1 cellular context compared by ENCODE assay signal in genomic region chr19:13751436-13751835, GRCh38.
TF ChIP-seq lines count a peak whose summit lies in the region.

No MANE protein-coding gene starts in this region.

TF ChIP-seq in GM12878, 131 proteins besides CTCF, POLR2A, EP300 and RAD21:
- TF ChIP-seq RELB (IDR thresholded peaks at IDR 0.05; ENCODE audit: low read depth) (no peak), ZNF217 (IDR thresholded peaks at IDR 0.05) (no peak), ZZZ3 (IDR thresholded peaks at IDR 0.05; ENCODE audit: control insufficient read depth, insufficient read length, low read depth) (no peak), ETV6 (conservative IDR thresholded peaks at IDR 0.05 in 1 of 2, IDR thresholded peaks at IDR 0.05 in 1 of 2; ENCODE audit: borderline replicate concordance in 1 of 2, low read depth in 1 of 2) (no peak), TCF12 (IDR thresholded peaks at IDR 0.05; ENCODE audit: low read depth, low read length) (no peak)
- TF ChIP-seq, protein P1, sequence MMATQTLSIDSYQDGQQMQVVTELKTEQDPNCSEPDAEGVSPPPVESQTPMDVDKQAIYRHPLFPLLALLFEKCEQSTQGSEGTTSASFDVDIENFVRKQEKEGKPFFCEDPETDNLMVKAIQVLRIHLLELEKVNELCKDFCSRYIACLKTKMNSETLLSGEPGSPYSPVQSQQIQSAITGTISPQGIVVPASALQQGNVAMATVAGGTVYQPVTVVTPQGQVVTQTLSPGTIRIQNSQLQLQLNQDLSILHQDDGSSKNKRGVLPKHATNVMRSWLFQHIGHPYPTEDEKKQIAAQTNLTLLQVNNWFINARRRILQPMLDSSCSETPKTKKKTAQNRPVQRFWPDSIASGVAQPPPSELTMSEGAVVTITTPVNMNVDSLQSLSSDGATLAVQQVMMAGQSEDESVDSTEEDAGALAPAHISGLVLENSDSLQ (IDR thresholded peaks at IDR 0.05) = no peak
